ENCODE assay signal across 16 cellular contexts in the genomic region with DNA sequence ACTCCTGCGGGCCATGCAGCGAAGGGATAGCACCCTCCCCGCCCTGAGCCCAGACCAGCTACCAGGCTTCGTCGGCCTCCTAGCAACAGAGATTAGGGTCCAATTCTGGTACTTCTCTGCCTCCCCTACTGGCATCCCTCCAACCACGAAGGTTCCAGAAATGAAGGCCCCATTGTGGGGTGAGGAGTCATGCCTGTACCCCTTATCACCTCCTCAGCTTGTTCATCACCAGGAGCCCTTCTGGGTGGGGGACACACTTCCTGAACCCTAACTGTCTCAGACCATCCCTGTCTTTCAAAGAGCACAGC. TPM values are rescaled to one million over a fixed set of nuclear protein-coding genes. Genes with fewer than 3 reads are reported as not detected.
DNase-seq lines count a peak whose midpoint lies in the region; ATAC-seq and TF ChIP-seq lines count a peak whose summit lies in the region.
"Had no signal": no experiment of that assay in that cellular context is flagged by ENCODE, and none has a peak within 500 bp of the region (broad histone marks: within the 10 kb centered on the region; RNA-seq: fewer than 3 reads in every experiment).

No MANE protein-coding gene starts in this region.

- CTCF ChIA-PET in activated CD8-positive, alpha-beta T cell treated with anti-CD3 and anti-CD28 coated beads for 36 hours (lab: Charles Lee), result interaction anchor here (1.0 to 1.5 kb wide), 3 partner anchors 30 to 395 kb away, joined by 3 read pairs; no protein-coding TSS in a partner anchor
- CTCF ChIA-PET in activated CD8-positive, alpha-beta T cell treated with anti-CD3 and anti-CD28 coated beads, Interleukin-2, amount 10 ng/mL, durations not matched to agents 7 days and 5 days (lab: Charles Lee), result interaction anchor here (0.6 to 1.0 kb wide), 2 partner anchors 30 to 35 kb away, joined by 3 read pairs; no protein-coding TSS in a partner anchor
- CTCF ChIA-PET in CD8-positive, alpha-beta memory T cell (lab: Charles Lee), result interaction anchor here (1.0 to 5.2 kb wide), 5 partner anchors 23 to 395 kb away, joined by 3 to 48 read pairs (median 4); no protein-coding TSS in a partner anchor

- H3K4me1 ChIP-seq in SJSA1 (replicated peaks), result peaks cover 40% of the 10 kb centered on the region
- H3K4me1 ChIP-seq in esophagus squamous epithelium, result peaks cover 28 to 62% (median 34%) of the 10 kb centered on the region in 3 donors
- peaks cover 30% of the 10 kb centered on the region for H3K4me1 ChIP-seq in skeletal muscle satellite cell (ENCODE audit: control insufficient read depth, insufficient read depth, low read length)
- peaks cover 25% of the 10 kb centered on the region for H3K4me1 ChIP-seq in CD8-positive, alpha-beta memory T cell (ENCODE audit: insufficient read depth, low read length)

- H3K4me3 ChIP-seq in SJSA1 (peak overlapping the region; percentile 58; the same call in 1 of the 2 replicates), esophagus squamous epithelium (peak overlapping the region in 3 of 4 donors; percentile 62 to 79 (median 76)), skeletal muscle satellite cell (ENCODE audit: low read length) (peak overlapping the region; percentile 72)
- H3K4me3 ChIP-seq in CD8-positive, alpha-beta memory T cell (ENCODE audit: low read length), result no peak overlapping the region

- no peaks in the 10 kb centered on the region for H3K36me3 Mint-ChIP-seq in activated CD8-positive, alpha-beta T cell treated with anti-CD3 and anti-CD28 coated beads for 36 hours (ENCODE audit: low read depth)
- no peaks in the 10 kb centered on the region for H3K36me3 Mint-ChIP-seq in activated CD8-positive, alpha-beta T cell treated with anti-CD3 and anti-CD28 coated beads, Interleukin-2, amount 10 ng/mL, durations not matched to agents 7 days and 5 days (ENCODE audit: low read depth)
- peaks cover 0 to 1% (median 0%) of the 10 kb centered on the region in 3 donors for H3K36me3 Mint-ChIP-seq in CD8-positive, alpha-beta memory T cell
- H3K36me3 Mint-ChIP-seq: activated naive CD8-positive, alpha-beta T cell treated with anti-CD3 and anti-CD28 coated beads, Interleukin-2, amount 10 ng/mL, durations not matched to agents 7 days and 5 days had no signal

- no peak for TF ChIP-seq CTCF in activated CD8-positive, alpha-beta T cell treated with anti-CD3 and anti-CD28 coated beads for 36 hours (IDR thresholded peaks at IDR 0.05)
- TF ChIP-seq CTCF in esophagus squamous epithelium (IDR thresholded peaks at IDR 0.05), result no peak

- H3K9me3 ChIP-seq in SJSA1 (replicated peaks), result no peaks in the 10 kb centered on the region
- H3K9me3 ChIP-seq in esophagus squamous epithelium, result no peaks in the 10 kb centered on the region
- H3K9me3 ChIP-seq in skeletal muscle satellite cell (replicated peaks; ENCODE audit: low read length), result no peaks in the 10 kb centered on the region
- no peaks in the 10 kb centered on the region for H3K9me3 ChIP-seq in CD8-positive, alpha-beta memory T cell (ENCODE audit: low read length)
- H3K9me3 ChIP-seq: heart left ventricle, thyroid gland had no signal

- peaks cover 25% of the 10 kb centered on the region for H3K27me3 Mint-ChIP-seq in activated CD8-positive, alpha-beta T cell treated with anti-CD3 and anti-CD28 coated beads for 36 hours
- H3K27me3 Mint-ChIP-seq in activated CD8-positive, alpha-beta T cell treated with anti-CD3 and anti-CD28 coated beads, Interleukin-2, amount 10 ng/mL, durations not matched to agents 7 days and 5 days (ENCODE audit: low read depth), result peaks cover 26% of the 10 kb centered on the region
- peaks cover 19 to 21% of the 10 kb centered on the region in 2 donors for H3K27me3 Mint-ChIP-seq in CD8-positive, alpha-beta memory T cell

- TF ChIP-seq POLR2A in esophagus squamous epithelium (IDR thresholded peaks at IDR 0.05), result no peak

- peak overlapping the region; percentile 61 for H3K4me3 Mint-ChIP-seq in activated CD8-positive, alpha-beta T cell treated with anti-CD3 and anti-CD28 coated beads for 36 hours
- no peak overlapping the region for H3K4me3 Mint-ChIP-seq in activated CD8-positive, alpha-beta T cell treated with anti-CD3 and anti-CD28 coated beads, Interleukin-2, amount 10 ng/mL, durations not matched to agents 7 days and 5 days
- H3K4me3 Mint-ChIP-seq in CD8-positive, alpha-beta memory T cell, result peak overlapping the region in 3 of 7 donors; percentile 47 to 80 (median 74)

- H3K4me2 ChIP-seq in skeletal muscle satellite cell (ENCODE audit: low read length), result peak overlapping the region; percentile 87

- WGBS in esophagus squamous epithelium, 2 donors, result 85% methylated on average over 5 of the region's 6 CpGs; no CpG with 5 or more reads in 1 of the 2 donors

- H3K9ac ChIP-seq in skeletal muscle satellite cell (ENCODE audit: low read depth, low read length), result peak overlapping the region; percentile 87

- peaks cover 17% of the 10 kb centered on the region for H3K4me1 Mint-ChIP-seq in activated CD8-positive, alpha-beta T cell treated with anti-CD3 and anti-CD28 coated beads for 36 hours (ENCODE audit: low read depth)
- peaks cover 26% of the 10 kb centered on the region for H3K4me1 Mint-ChIP-seq in activated CD8-positive, alpha-beta T cell treated with anti-CD3 and anti-CD28 coated beads, Interleukin-2, amount 10 ng/mL, durations not matched to agents 7 days and 5 days (ENCODE audit: low read depth)
- H3K4me1 Mint-ChIP-seq in CD8-positive, alpha-beta memory T cell, result peaks cover 19 to 27% (median 22%) of the 10 kb centered on the region in 3 donors

- intact Hi-C loops in activated CD8-positive, alpha-beta T cell treated with anti-CD3 and anti-CD28 coated beads for 36 hours (cut with micrococcal nuclease), result no loop called here
- intact Hi-C loops in esophagus squamous epithelium (cut with DNase I), result no loop called here

- no peak overlapping the region for H3K27ac Mint-ChIP-seq in activated CD8-positive, alpha-beta T cell treated with anti-CD3 and anti-CD28 coated beads for 36 hours
- no peak overlapping the region for H3K27ac Mint-ChIP-seq in activated CD8-positive, alpha-beta T cell treated with anti-CD3 and anti-CD28 coated beads, Interleukin-2, amount 10 ng/mL, durations not matched to agents 7 days and 5 days
- H3K27ac Mint-ChIP-seq in CD8-positive, alpha-beta memory T cell, result peak overlapping the region in 2 of 8 donors; percentile 27 to 36
- H3K27ac Mint-ChIP-seq: activated naive CD8-positive, alpha-beta T cell treated with anti-CD3 and anti-CD28 coated beads, Interleukin-2, amount 10 ng/mL, durations not matched to agents 7 days and 5 days had no signal

- H3K9me3 Mint-ChIP-seq in activated CD8-positive, alpha-beta T cell treated with anti-CD3 and anti-CD28 coated beads for 36 hours, result peaks cover 2% of the 10 kb centered on the region
- no peaks in the 10 kb centered on the region for H3K9me3 Mint-ChIP-seq in activated CD8-positive, alpha-beta T cell treated with anti-CD3 and anti-CD28 coated beads, Interleukin-2, amount 10 ng/mL, durations not matched to agents 7 days and 5 days (ENCODE audit: insufficient read depth)
- H3K9me3 Mint-ChIP-seq in CD8-positive, alpha-beta memory T cell, result no peaks in the 10 kb centered on the region
- H3K9me3 Mint-ChIP-seq: activated naive CD8-positive, alpha-beta T cell treated with anti-CD3 and anti-CD28 coated beads, Interleukin-2, amount 10 ng/mL, durations not matched to agents 7 days and 5 days had no signal

- no peak for ATAC-seq in activated CD8-positive, alpha-beta T cell treated with anti-CD3 and anti-CD28 coated beads for 36 hours
- ATAC-seq in activated CD8-positive, alpha-beta T cell treated with anti-CD3 and anti-CD28 coated beads, Interleukin-2, amount 10 ng/mL, durations not matched to agents 7 days and 5 days, result no peak
- no peak for ATAC-seq in HG03175 (IDR thresholded peaks at IDR 0.05; ENCODE audit: unreplicated experiment)
- ATAC-seq: heart left ventricle had no signal

- POLR2A ChIA-PET in activated CD8-positive, alpha-beta T cell treated with anti-CD3 and anti-CD28 coated beads for 36 hours (lab: Charles Lee), result interaction anchor here (1.1 to 4.5 kb wide), 3 partner anchors 14 to 24 kb away, joined by 3 to 39 read pairs (median 3); no protein-coding TSS in a partner anchor
- POLR2A ChIA-PET in activated CD8-positive, alpha-beta T cell treated with anti-CD3 and anti-CD28 coated beads, Interleukin-2, amount 10 ng/mL, durations not matched to agents 7 days and 5 days (lab: Charles Lee), result no interaction called here
- POLR2A ChIA-PET in CD8-positive, alpha-beta memory T cell (lab: Charles Lee), result interaction anchor here (0.5 kb wide), 1 partner anchor 78 kb away, joined by 3 read pairs; no protein-coding TSS in a partner anchor

- no peak for DNase-seq in activated CD8-positive, alpha-beta T cell treated with anti-CD3 and anti-CD28 coated beads for 36 hours
- DNase-seq in activated CD8-positive, alpha-beta T cell treated with anti-CD3 and anti-CD28 coated beads, Interleukin-2, amount 10 ng/mL, durations not matched to agents 7 days and 5 days, result no peak
- DNase-seq in SJSA1 (ENCODE audit: low read depth in 1 of 2, low spot score in 2 of 2), result no peak
- no peak for DNase-seq in esophagus squamous epithelium (lab: John Stamatoyannopoulos, UW)
- no peak for DNase-seq in CD8-positive, alpha-beta memory T cell
- no peak for DNase-seq in NCI-H1694 (lab: John Stamatoyannopoulos, UW)
- DNase-seq: activated CD4-positive, alpha-beta T cell treated with anti-CD3 and anti-CD28 coated beads for 4 hours; activated naive CD8-positive, alpha-beta T cell treated with anti-CD3 and anti-CD28 coated beads, Interleukin-2, amount 10 ng/mL, durations not matched to agents 7 days and 5 days; effector CD4-positive, alpha-beta T cell; NCI-H1105; NCI-H526 treated with DMSO at 0.1 percent for 48 hours; SHP77 treated with DMSO at 0.1 percent for 48 hours had no signal

- H3K27ac ChIP-seq in SJSA1, result no peak overlapping the region
- H3K27ac ChIP-seq in esophagus squamous epithelium, result no peak overlapping the region
- H3K27ac ChIP-seq in CD8-positive, alpha-beta memory T cell (ENCODE audit: low read depth, low read length), result no peak overlapping the region
- H3K27ac ChIP-seq: heart left ventricle had no signal

- H3K27me3 ChIP-seq in SJSA1 (replicated peaks), result no peaks in the 10 kb centered on the region
- peaks cover 0 to 37% (median 0%) of the 10 kb centered on the region in 4 donors for H3K27me3 ChIP-seq in esophagus squamous epithelium
- H3K27me3 ChIP-seq in skeletal muscle satellite cell (ENCODE audit: control insufficient read depth, insufficient read depth, low read length), result no peaks in the 10 kb centered on the region
- H3K27me3 ChIP-seq in CD8-positive, alpha-beta memory T cell (ENCODE audit: insufficient read depth, low read length, poor library complexity, severe bottlenecking), result peaks cover 6% of the 10 kb centered on the region
- H3K27me3 ChIP-seq: thyroid gland had no signal

- H3K36me3 ChIP-seq in SJSA1 (peaks cover 15% of the 10 kb centered on the region), esophagus squamous epithelium (no peaks in the 10 kb centered on the region), skeletal muscle satellite cell (ENCODE audit: insufficient read depth, low read length) (no peaks in the 10 kb centered on the region)
- H3K36me3 ChIP-seq in CD8-positive, alpha-beta memory T cell (ENCODE audit: insufficient read depth, low read length), result no peaks in the 10 kb centered on the region
- H3K36me3 ChIP-seq: heart left ventricle, thyroid gland had no signal

RNA-seq across cellular contexts. Expression of a gene that starts 1.8 kb away (rescaled TPM):
- total RNA-seq in activated CD8-positive, alpha-beta T cell treated with anti-CD3 and anti-CD28 coated beads for 36 hours, result 1 to 10 TPM; 3.6 to 3.7 TPM
- total RNA-seq in activated CD8-positive, alpha-beta T cell treated with anti-CD3 and anti-CD28 coated beads, Interleukin-2, amount 10 ng/mL, durations not matched to agents 7 days and 5 days, result 1 to 10 TPM; 1.3 to 2.6 TPM
- total RNA-seq in SJSA1 (2014; rRNA removed; shearing (Covaris generic)), result 28.0 and 34.6 TPM in 2 replicates
- 10 to 100 TPM; 10.2 to 39.2 (median 22.5) TPM for total RNA-seq in esophagus squamous epithelium
- 11.8 and 15.5 TPM in 2 replicates for total RNA-seq in skeletal muscle satellite cell (2012; rRNA removed)
- total RNA-seq in CD8-positive, alpha-beta memory T cell, result 1 to 10 TPM; 2.1 to 2.9 TPM
- 1.3 TPM for polyA plus RNA-seq in CD8-positive, alpha-beta memory T cell

RNA-seq across cellular contexts. Expression of a gene that starts 41.9 kb away (rescaled TPM):
- total RNA-seq in activated CD8-positive, alpha-beta T cell treated with anti-CD3 and anti-CD28 coated beads for 36 hours, result 1 to 10 TPM; 1.6 TPM
- total RNA-seq in activated CD8-positive, alpha-beta T cell treated with anti-CD3 and anti-CD28 coated beads, Interleukin-2, amount 10 ng/mL, durations not matched to agents 7 days and 5 days, result under 1 TPM; 0.21 to 0.32 TPM
- total RNA-seq in SJSA1 (2014; rRNA removed; shearing (Covaris generic)), result 15.0 and 23.4 TPM in 2 replicates
- total RNA-seq in esophagus squamous epithelium, result 10 to 100 TPM in 2 of 4 donors, 1 to 10 TPM in 2; 4.1 to 54.6 (median 20.8) TPM
- total RNA-seq in skeletal muscle satellite cell (2012; rRNA removed), result 0.51 and 1.3 TPM in 2 replicates
- total RNA-seq in CD8-positive, alpha-beta memory T cell, result 1 to 10 TPM; 1.0 to 1.1 TPM
- polyA plus RNA-seq in CD8-positive, alpha-beta memory T cell, result 0.49 TPM
